Comparison of ENCODE assay signal across 14 cellular contexts in genomic region chr4:109444182-109444844, GRCh38.
DNase-seq lines count a peak whose midpoint lies in the region; ATAC-seq and TF ChIP-seq lines count a peak whose summit lies in the region.
"Had no signal": no experiment of that assay in that cellular context is flagged by ENCODE, and none has a peak within 500 bp of the region (broad histone marks: within the 10 kb centered on the region; RNA-seq: fewer than 3 reads in every experiment).

No MANE protein-coding gene starts in this region.

- peaks cover 74% of the 10 kb centered on the region for H3K4me1 Mint-ChIP-seq in stimulated activated naive CD8-positive, alpha-beta T cell treated with anti-CD3 and anti-CD28 coated beads, Interleukin-15, Interleukin-2, amounts not matched to agents 100 ng/mL and 50 ng/mL, for 24 hours (ENCODE audit: low read depth)
- H3K4me1 Mint-ChIP-seq in stimulated activated naive CD8-positive, alpha-beta T cell treated with anti-CD3 and anti-CD28 coated beads, Interleukin-15, amount 100 ng/mL, for 72 hours, result peaks cover 68% of the 10 kb centered on the region

- no peak for ATAC-seq in stimulated activated naive CD8-positive, alpha-beta T cell treated with anti-CD3 and anti-CD28 coated beads, Interleukin-15, amount 100 ng/mL, for 72 hours
- ATAC-seq in HG02870 (IDR thresholded peaks at IDR 0.05; ENCODE audit: unreplicated experiment) (peak; percentile 72), GM21825 (IDR thresholded peaks at IDR 0.05; ENCODE audit: unreplicated experiment) (no peak)
- ATAC-seq: pancreas had no signal

- peaks cover 24% of the 10 kb centered on the region for H3K36me3 Mint-ChIP-seq in stimulated activated naive CD8-positive, alpha-beta T cell treated with anti-CD3 and anti-CD28 coated beads, Interleukin-15, Interleukin-2, amounts not matched to agents 100 ng/mL and 50 ng/mL, for 24 hours (ENCODE audit: low read depth)

- H3K27me3 Mint-ChIP-seq in stimulated activated naive CD8-positive, alpha-beta T cell treated with anti-CD3 and anti-CD28 coated beads, Interleukin-15, Interleukin-2, amounts not matched to agents 100 ng/mL and 50 ng/mL, for 24 hours, result no peaks in the 10 kb centered on the region
- H3K27me3 Mint-ChIP-seq in stimulated activated naive CD8-positive, alpha-beta T cell treated with anti-CD3 and anti-CD28 coated beads, Interleukin-15, amount 100 ng/mL, for 72 hours, result no peaks in the 10 kb centered on the region
- H3K27me3 Mint-ChIP-seq: activated CD4-positive, alpha-beta memory T cell treated with anti-CD3 and anti-CD28 coated beads, Interleukin-2, amount 10 ng/mL, durations not matched to agents 7 days and 5 days had no signal

- TF ChIP-seq CTCF in foreskin fibroblast (IDR thresholded peaks at IDR 0.05; ENCODE audit: low read depth, low read length), result no peak

- H3K4me3 ChIP-seq in foreskin fibroblast (ENCODE audit: low read depth in 1 of 2, low read length in 2 of 2), result no peak overlapping the region
- H3K4me3 ChIP-seq: ascending aorta, pancreas had no signal

- H3K9me3 Mint-ChIP-seq in stimulated activated naive CD8-positive, alpha-beta T cell treated with anti-CD3 and anti-CD28 coated beads, Interleukin-15, Interleukin-2, amounts not matched to agents 100 ng/mL and 50 ng/mL, for 24 hours, result peaks cover 5% of the 10 kb centered on the region
- H3K9me3 Mint-ChIP-seq in stimulated activated naive CD8-positive, alpha-beta T cell treated with anti-CD3 and anti-CD28 coated beads, Interleukin-15, amount 100 ng/mL, for 72 hours, result no peaks in the 10 kb centered on the region
- H3K9me3 Mint-ChIP-seq: activated CD4-positive, alpha-beta memory T cell treated with anti-CD3 and anti-CD28 coated beads, Interleukin-2, amount 10 ng/mL, durations not matched to agents 7 days and 5 days had no signal

- peak overlapping the region; percentile 29 for H3K27ac Mint-ChIP-seq in stimulated activated naive CD8-positive, alpha-beta T cell treated with anti-CD3 and anti-CD28 coated beads, Interleukin-15, Interleukin-2, amounts not matched to agents 100 ng/mL and 50 ng/mL, for 24 hours
- peak overlapping the region in 1 of 2 donors; percentile 19 for H3K27ac Mint-ChIP-seq in stimulated activated naive CD8-positive, alpha-beta T cell treated with anti-CD3 and anti-CD28 coated beads, Interleukin-15, amount 100 ng/mL, for 72 hours
- H3K27ac Mint-ChIP-seq: activated CD4-positive, alpha-beta memory T cell treated with anti-CD3 and anti-CD28 coated beads, Interleukin-2, amount 10 ng/mL, durations not matched to agents 7 days and 5 days had no signal

- H3K4me3 Mint-ChIP-seq in stimulated activated naive CD8-positive, alpha-beta T cell treated with anti-CD3 and anti-CD28 coated beads, Interleukin-15, Interleukin-2, amounts not matched to agents 100 ng/mL and 50 ng/mL, for 24 hours, result no peak overlapping the region
- no peak overlapping the region for H3K4me3 Mint-ChIP-seq in stimulated activated naive CD8-positive, alpha-beta T cell treated with anti-CD3 and anti-CD28 coated beads, Interleukin-15, amount 100 ng/mL, for 72 hours
- H3K4me3 Mint-ChIP-seq: activated CD4-positive, alpha-beta memory T cell treated with anti-CD3 and anti-CD28 coated beads, Interleukin-2, amount 10 ng/mL, durations not matched to agents 7 days and 5 days had no signal

- no peak for DNase-seq in stimulated activated naive CD8-positive, alpha-beta T cell treated with anti-CD3 and anti-CD28 coated beads, Interleukin-15, amount 100 ng/mL, for 72 hours
- DNase-seq in NOMO-1 (lab: John Stamatoyannopoulos, UW; ENCODE audit: unreplicated experiment in 2 of 2) (peak; percentile 25 to 71), foreskin fibroblast (no peak), EL (no peak), pons (ENCODE audit: low spot score) (no peak)
- DNase-seq: activated CD4-positive, alpha-beta memory T cell treated with anti-CD3 and anti-CD28 coated beads, Interleukin-2, amount 10 ng/mL, durations not matched to agents 7 days and 5 days; kidney; NCI-H1105; pancreas; RPMI8226 had no signal

Comparison
In these comparisons a context has a peak if more than half of its experiments do, and no peak if none do; other contexts are left out.
1. DNase-seq: peak in NOMO-1 (2 of 2); none in stimulated activated naive CD8-positive, alpha-beta T cell treated with anti-CD3 and anti-CD28 coated beads, Interleukin-15, amount 100 ng/mL, for 72 hours (0 of 2), foreskin fibroblast (0 of 2), EL (single experiment) and pons (single experiment).